In the genomic region with DNA sequence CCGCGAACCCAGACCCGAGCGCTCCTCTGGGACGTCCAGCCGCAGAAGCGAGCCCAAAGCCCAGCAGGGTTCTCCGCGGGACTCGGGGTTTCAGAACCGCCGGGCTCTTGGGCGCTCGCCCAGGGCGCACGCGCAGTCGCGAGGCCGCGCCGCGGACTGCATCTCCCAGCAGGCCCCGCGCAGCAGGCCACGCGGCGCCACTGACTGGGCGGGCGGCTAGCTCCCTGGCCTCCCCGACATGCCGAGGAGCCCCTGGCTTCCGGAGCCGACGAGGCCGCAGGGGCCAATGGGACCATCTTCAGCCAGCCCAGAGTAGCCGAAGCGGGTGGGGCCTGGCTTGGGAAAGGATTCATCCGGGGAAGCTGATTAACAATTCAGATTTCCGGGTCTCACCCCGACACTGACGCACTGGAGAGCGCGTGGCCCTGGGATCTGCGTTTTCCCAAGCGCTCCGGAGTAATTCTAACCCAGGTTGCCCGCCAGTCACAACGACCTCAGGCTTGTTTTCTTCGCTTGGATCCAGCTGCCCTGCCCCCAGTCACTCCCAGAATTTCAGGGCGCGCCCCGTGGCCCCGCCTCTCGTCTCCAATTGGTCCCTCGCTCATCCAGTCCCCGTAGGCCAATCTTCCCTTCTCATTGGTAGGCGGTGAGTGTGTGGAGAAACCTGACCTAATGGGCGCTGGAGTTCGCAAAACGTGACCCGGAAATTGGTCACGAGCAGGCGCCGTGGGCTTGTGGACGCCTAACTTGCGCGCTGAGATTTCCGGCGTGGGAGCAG, we compare ENCODE assay signal across 1 cellular context.
TF ChIP-seq lines count a peak whose summit lies in the region.

Gene ZNF263, plus strand, starts transcription at position 745 of the 778 bp plus-strand sequence. CDS start 328 bp downstream, outside the sequence.

TF ChIP-seq in WTC11, 78 proteins besides CTCF, POLR2A, EP300 and RAD21 (continued from another document and continues in another):
- TF ChIP-seq AR (CRISPR knock-in tag; IDR thresholded peaks at IDR 0.05), result no peak
- TF ChIP-seq SMAD3 (CRISPR knock-in tag; IDR thresholded peaks at IDR 0.05; ENCODE audit: borderline replicate concordance), result 0 out of 2 replicates have a peak, but pooled peaks have one; percentile 44
- no peak for TF ChIP-seq FOXJ3 (CRISPR knock-in tag; IDR thresholded peaks at IDR 0.05; ENCODE audit: borderline replicate concordance)
- TF ChIP-seq OVOL2 (CRISPR knock-in tag; IDR thresholded peaks at IDR 0.05; ENCODE audit: borderline replicate concordance), result no peak
- no peak for TF ChIP-seq GTF2I (CRISPR knock-in tag; conservative IDR thresholded peaks at IDR 0.05)
- TF ChIP-seq TEAD4 (CRISPR knock-in tag; IDR thresholded peaks at IDR 0.05), result no peak
- TF ChIP-seq NR2C2 (CRISPR knock-in tag; IDR thresholded peaks at IDR 0.05), result no peak
- TF ChIP-seq ZNF671 (CRISPR knock-in tag; IDR thresholded peaks at IDR 0.05), result no peak
- TF ChIP-seq, protein P1, sequence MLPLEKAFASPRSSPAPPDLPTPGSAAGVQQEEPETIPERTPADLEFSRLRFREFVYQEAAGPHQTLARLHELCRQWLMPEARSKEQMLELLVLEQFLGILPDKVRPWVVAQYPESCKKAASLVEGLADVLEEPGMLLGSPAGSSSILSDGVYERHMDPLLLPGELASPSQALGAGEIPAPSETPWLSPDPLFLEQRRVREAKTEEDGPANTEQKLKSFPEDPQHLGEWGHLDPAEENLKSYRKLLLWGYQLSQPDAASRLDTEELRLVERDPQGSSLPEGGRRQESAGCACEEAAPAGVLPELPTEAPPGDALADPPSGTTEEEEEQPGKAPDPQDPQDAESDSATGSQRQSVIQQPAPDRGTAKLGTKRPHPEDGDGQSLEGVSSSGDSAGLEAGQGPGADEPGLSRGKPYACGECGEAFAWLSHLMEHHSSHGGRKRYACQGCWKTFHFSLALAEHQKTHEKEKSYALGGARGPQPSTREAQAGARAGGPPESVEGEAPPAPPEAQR (CRISPR knock-in tag; IDR thresholded peaks at IDR 0.05), result no peak
- no peak for TF ChIP-seq SMAD4 (CRISPR knock-in tag; IDR thresholded peaks at IDR 0.05)
- no peak; the same call in 1 of the 2 replicates for TF ChIP-seq RELA (CRISPR knock-in tag; IDR thresholded peaks at IDR 0.05; ENCODE audit: borderline replicate concordance)
- 0 out of 2 replicates have a peak, but pooled peaks have one; percentile 41 for TF ChIP-seq ZBTB43 (CRISPR knock-in tag; IDR thresholded peaks at IDR 0.05)
- TF ChIP-seq, protein P2, sequence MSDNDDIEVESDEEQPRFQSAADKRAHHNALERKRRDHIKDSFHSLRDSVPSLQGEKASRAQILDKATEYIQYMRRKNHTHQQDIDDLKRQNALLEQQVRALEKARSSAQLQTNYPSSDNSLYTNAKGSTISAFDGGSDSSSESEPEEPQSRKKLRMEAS (CRISPR knock-in tag; IDR thresholded peaks at IDR 0.05), result peak; percentile 88
- 0 out of 2 replicates have a peak, but pooled peaks have one; percentile 56 for TF ChIP-seq E2F5 (CRISPR knock-in tag; IDR thresholded peaks at IDR 0.05)
- TF ChIP-seq, protein P3, sequence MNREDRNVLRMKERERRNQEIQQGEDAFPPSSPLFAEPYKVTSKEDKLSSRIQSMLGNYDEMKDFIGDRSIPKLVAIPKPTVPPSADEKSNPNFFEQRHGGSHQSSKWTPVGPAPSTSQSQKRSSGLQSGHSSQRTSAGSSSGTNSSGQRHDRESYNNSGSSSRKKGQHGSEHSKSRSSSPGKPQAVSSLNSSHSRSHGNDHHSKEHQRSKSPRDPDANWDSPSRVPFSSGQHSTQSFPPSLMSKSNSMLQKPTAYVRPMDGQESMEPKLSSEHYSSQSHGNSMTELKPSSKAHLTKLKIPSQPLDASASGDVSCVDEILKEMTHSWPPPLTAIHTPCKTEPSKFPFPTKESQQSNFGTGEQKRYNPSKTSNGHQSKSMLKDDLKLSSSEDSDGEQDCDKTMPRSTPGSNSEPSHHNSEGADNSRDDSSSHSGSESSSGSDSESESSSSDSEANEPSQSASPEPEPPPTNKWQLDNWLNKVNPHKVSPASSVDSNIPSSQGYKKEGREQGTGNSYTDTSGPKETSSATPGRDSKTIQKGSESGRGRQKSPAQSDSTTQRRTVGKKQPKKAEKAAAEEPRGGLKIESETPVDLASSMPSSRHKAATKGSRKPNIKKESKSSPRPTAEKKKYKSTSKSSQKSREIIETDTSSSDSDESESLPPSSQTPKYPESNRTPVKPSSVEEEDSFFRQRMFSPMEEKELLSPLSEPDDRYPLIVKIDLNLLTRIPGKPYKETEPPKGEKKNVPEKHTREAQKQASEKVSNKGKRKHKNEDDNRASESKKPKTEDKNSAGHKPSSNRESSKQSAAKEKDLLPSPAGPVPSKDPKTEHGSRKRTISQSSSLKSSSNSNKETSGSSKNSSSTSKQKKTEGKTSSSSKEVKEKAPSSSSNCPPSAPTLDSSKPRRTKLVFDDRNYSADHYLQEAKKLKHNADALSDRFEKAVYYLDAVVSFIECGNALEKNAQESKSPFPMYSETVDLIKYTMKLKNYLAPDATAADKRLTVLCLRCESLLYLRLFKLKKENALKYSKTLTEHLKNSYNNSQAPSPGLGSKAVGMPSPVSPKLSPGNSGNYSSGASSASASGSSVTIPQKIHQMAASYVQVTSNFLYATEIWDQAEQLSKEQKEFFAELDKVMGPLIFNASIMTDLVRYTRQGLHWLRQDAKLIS (CRISPR knock-in tag; IDR thresholded peaks at IDR 0.05; ENCODE audit: borderline replicate concordance), result no peak
- peak; percentile 63 for TF ChIP-seq SP1 (CRISPR knock-in tag; conservative IDR thresholded peaks at IDR 0.05)
- no peak; the same call in 1 of the 2 replicates for TF ChIP-seq ARID4B (CRISPR knock-in tag; IDR thresholded peaks at IDR 0.05; ENCODE audit: borderline replicate concordance)
- no peak for TF ChIP-seq IRF2 (CRISPR knock-in tag; IDR thresholded peaks at IDR 0.05; ENCODE audit: borderline replicate concordance, low read depth)
- TF ChIP-seq FOXK1 (CRISPR knock-in tag; IDR thresholded peaks at IDR 0.05), result peak; percentile 39; the same call in 1 of the 2 replicates
- no peak for TF ChIP-seq ZNF423 (CRISPR knock-in tag; IDR thresholded peaks at IDR 0.05)
- no peak for TF ChIP-seq RORB (CRISPR knock-in tag; IDR thresholded peaks at IDR 0.05)
- TF ChIP-seq ETV6 (CRISPR knock-in tag; IDR thresholded peaks at IDR 0.05), result no peak; the same call in 1 of the 2 replicates
- no peak for TF ChIP-seq EMX1 (CRISPR knock-in tag; IDR thresholded peaks at IDR 0.05)
- TF ChIP-seq ZNF396 (CRISPR knock-in tag; IDR thresholded peaks at IDR 0.05; ENCODE audit: borderline replicate concordance), result no peak
- TF ChIP-seq, protein P4, sequence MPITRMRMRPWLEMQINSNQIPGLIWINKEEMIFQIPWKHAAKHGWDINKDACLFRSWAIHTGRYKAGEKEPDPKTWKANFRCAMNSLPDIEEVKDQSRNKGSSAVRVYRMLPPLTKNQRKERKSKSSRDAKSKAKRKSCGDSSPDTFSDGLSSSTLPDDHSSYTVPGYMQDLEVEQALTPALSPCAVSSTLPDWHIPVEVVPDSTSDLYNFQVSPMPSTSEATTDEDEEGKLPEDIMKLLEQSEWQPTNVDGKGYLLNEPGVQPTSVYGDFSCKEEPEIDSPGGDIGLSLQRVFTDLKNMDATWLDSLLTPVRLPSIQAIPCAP (CRISPR knock-in tag; IDR thresholded peaks at IDR 0.05), result no peak
- TF ChIP-seq PRRX2 (CRISPR knock-in tag; IDR thresholded peaks at IDR 0.05), result no peak
- 0 out of 2 replicates have a peak, but pooled peaks have one; percentile 11 for TF ChIP-seq ZNF317 (CRISPR knock-in tag; IDR thresholded peaks at IDR 0.05; ENCODE audit: borderline replicate concordance, low read depth)
- TF ChIP-seq, protein P5, sequence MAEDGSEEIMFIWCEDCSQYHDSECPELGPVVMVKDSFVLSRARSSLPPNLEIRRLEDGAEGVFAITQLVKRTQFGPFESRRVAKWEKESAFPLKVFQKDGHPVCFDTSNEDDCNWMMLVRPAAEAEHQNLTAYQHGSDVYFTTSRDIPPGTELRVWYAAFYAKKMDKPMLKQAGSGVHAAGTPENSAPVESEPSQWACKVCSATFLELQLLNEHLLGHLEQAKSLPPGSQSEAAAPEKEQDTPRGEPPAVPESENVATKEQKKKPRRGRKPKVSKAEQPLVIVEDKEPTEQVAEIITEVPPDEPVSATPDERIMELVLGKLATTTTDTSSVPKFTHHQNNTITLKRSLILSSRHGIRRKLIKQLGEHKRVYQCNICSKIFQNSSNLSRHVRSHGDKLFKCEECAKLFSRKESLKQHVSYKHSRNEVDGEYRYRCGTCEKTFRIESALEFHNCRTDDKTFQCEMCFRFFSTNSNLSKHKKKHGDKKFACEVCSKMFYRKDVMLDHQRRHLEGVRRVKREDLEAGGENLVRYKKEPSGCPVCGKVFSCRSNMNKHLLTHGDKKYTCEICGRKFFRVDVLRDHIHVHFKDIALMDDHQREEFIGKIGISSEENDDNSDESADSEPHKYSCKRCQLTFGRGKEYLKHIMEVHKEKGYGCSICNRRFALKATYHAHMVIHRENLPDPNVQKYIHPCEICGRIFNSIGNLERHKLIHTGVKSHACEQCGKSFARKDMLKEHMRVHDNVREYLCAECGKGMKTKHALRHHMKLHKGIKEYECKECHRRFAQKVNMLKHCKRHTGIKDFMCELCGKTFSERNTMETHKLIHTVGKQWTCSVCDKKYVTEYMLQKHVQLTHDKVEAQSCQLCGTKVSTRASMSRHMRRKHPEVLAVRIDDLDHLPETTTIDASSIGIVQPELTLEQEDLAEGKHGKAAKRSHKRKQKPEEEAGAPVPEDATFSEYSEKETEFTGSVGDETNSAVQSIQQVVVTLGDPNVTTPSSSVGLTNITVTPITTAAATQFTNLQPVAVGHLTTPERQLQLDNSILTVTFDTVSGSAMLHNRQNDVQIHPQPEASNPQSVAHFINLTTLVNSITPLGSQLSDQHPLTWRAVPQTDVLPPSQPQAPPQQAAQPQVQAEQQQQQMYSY (CRISPR knock-in tag; IDR thresholded peaks at IDR 0.05), result no peak
- no peak for TF ChIP-seq PREB (CRISPR knock-in tag; IDR thresholded peaks at IDR 0.05; ENCODE audit: borderline replicate concordance)
- no peak; the same call in 1 of the 2 replicates for TF ChIP-seq TEAD1 (CRISPR knock-in tag; IDR thresholded peaks at IDR 0.05)
